ENCODE assay signal across 9 cellular contexts in the genomic region with DNA sequence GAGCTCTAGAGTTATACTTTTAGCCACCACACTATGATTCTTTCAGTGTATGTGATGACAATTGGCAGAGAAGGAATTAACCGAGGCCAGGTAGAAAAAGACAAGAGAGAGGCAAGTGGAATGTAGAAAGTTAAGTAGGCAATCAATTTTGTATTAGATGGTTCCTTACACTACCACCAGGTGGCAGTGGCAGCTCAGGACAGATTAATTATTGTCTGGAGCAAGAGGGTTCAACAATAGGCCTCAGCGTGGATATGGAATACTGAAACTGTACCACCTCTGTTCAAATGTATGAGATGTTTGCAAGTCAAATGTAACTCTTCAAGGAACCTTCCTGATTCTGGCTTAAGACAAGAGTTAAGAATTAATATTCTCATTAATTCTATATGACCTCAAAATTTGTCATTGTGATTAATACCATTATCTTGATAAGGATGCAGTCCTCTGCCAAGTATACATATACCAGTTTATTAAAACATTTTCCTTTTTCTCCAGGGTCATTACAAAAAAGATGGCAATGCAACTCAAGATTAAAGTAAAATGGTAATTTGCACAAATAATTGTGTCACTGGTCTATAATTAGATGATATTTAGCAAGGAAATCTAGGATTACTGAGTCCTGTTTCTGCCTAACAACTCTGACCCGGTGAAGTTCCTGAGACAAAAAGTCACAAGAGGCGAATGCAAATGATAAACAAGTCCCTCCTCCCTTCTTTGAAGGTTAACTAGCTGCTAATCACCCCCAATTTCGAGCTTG.
DNase-seq lines count a peak whose midpoint lies in the region; ATAC-seq and TF ChIP-seq lines count a peak whose summit lies in the region.
"Had no signal": no experiment of that assay in that cellular context is flagged by ENCODE, and none has a peak within 500 bp of the region (broad histone marks: within the 10 kb centered on the region; RNA-seq: fewer than 3 reads in every experiment).

No MANE protein-coding gene starts in this region.

- ATAC-seq in HG03175 (IDR thresholded peaks at IDR 0.05; ENCODE audit: unreplicated experiment) (peak; percentile 92), lower lobe of right lung (peak; percentile 72 to 75), HG03108 (IDR thresholded peaks at IDR 0.05; ENCODE audit: unreplicated experiment) (no peak)

- no peak overlapping the region for H3K4me3 Mint-ChIP-seq in chondrocyte (ENCODE audit: unreplicated experiment)
- H3K4me3 Mint-ChIP-seq: activated naive CD8-positive, alpha-beta T cell had no signal

- no peaks in the 10 kb centered on the region for H3K36me3 Mint-ChIP-seq in chondrocyte (ENCODE audit: low read depth)
- H3K36me3 Mint-ChIP-seq: activated naive CD8-positive, alpha-beta T cell had no signal

- H3K27ac Mint-ChIP-seq in chondrocyte (ENCODE audit: unreplicated experiment): no peak overlapping the region
- H3K27ac Mint-ChIP-seq: activated naive CD8-positive, alpha-beta T cell had no signal

- intact Hi-C loops in lower lobe of right lung (cut with DNase I): no loop called here

- H3K36me3 ChIP-seq in NT2/D1 (ENCODE audit: insufficient read depth, insufficient read length, low read length) (no peaks in the 10 kb centered on the region), lower lobe of right lung (no peaks in the 10 kb centered on the region)

- H3K4me1 ChIP-seq in NT2/D1 (ENCODE audit: insufficient read depth, insufficient read length): no peaks in the 10 kb centered on the region
- H3K4me1 ChIP-seq in lower lobe of right lung: no peaks in the 10 kb centered on the region

- H3K4me3 ChIP-seq in NT2/D1 (ENCODE audit: insufficient read length, low read depth) (no peak overlapping the region), lower lobe of right lung (no peak overlapping the region)

- H3K4me1 Mint-ChIP-seq in chondrocyte (ENCODE audit: low read depth): no peaks in the 10 kb centered on the region

- H3K27me3 ChIP-seq in NT2/D1 (ENCODE audit: insufficient read depth, insufficient read length): no peaks in the 10 kb centered on the region
- no peaks in the 10 kb centered on the region for H3K27me3 ChIP-seq in lower lobe of right lung (ENCODE audit: low read depth)

- TF ChIP-seq CTCF in chondrocyte (IDR thresholded peaks at IDR 0.05) (peak; percentile 95), lower lobe of right lung (IDR thresholded peaks at IDR 0.05) (peak; percentile 71)

- H3K9me3 Mint-ChIP-seq in chondrocyte (ENCODE audit: low read depth): no peaks in the 10 kb centered on the region

- no peak overlapping the region for H3K9ac ChIP-seq in NT2/D1 (ENCODE audit: insufficient read length, low read depth)

- peaks cover 1% of the 10 kb centered on the region for H3K27me3 Mint-ChIP-seq in chondrocyte (ENCODE audit: low read depth)
- H3K27me3 Mint-ChIP-seq: activated naive CD8-positive, alpha-beta T cell had no signal

- DNase-seq in DMS53 (lab: John Stamatoyannopoulos, UW) (peak; percentile 76), GM19238 (ENCODE audit: insufficient read length, low spot score) (peak; percentile 0), NT2/D1 (ENCODE audit: low read depth, low spot score) (peak; percentile 18), chondrocyte (ENCODE audit: low spot score) (no peak), lower lobe of right lung (no peak)
- DNase-seq in stimulated activated CD4-positive, alpha-beta T cell treated with anti-CD3 and anti-CD28 coated beads, Interleukin-4, amount 100 ng/mL, for 4 hours: no peak

- no peak overlapping the region for H3K27ac ChIP-seq in lower lobe of right lung

- H3K9me3 ChIP-seq in NT2/D1 (ENCODE audit: insufficient read depth, low read length): no peaks in the 10 kb centered on the region
- H3K9me3 ChIP-seq in lower lobe of right lung: no peaks in the 10 kb centered on the region

Comparison
In these comparisons a context has a peak if more than half of its experiments do, and no peak if none do; other contexts are left out.
1. DNase-seq: peak in DMS53 (single experiment), GM19238 (single experiment) and NT2/D1 (single experiment); none in chondrocyte (single experiment), lower lobe of right lung (single experiment) and stimulated activated CD4-positive, alpha-beta T cell treated with anti-CD3 and anti-CD28 coated beads, Interleukin-4, amount 100 ng/mL, for 4 hours (0 of 2).